ENCODE assay signal across 8 cellular contexts in the genomic region with DNA sequence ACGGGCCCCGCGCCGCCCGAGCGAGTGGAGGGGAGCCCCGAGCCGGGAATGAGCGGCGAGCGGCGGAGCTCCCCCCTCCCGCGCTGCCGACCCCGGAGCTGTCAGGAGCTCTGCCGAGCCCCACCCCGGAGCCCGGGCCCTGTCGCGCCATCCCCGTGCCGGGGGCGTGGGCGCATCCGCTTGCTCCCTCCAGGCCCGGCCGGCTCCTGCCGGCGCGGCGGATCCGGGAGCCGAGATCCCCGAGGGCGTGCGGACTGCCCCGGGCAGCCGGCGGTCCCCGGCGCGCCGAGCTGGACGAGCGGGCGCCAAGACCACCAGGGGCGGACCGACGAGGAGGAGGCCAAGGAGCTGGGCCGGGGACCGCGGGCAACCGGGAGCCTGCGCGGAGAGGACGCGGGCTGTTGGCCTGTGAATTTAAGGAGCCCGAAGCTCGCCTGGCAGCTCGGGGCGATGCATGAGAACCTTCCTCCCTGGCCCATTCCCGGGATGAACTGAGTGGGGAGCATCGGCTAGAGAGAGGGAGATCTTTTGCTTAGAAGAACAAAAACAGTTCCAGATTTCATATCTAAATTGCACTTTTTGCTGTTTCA. TPM values are rescaled to one million over a fixed set of nuclear protein-coding genes. Genes with fewer than 3 reads are reported as not detected.
DNase-seq lines count a peak whose midpoint lies in the region; ATAC-seq, FAIRE-seq and TF ChIP-seq lines count a peak whose summit lies in the region.

No MANE protein-coding gene starts in this region.

- H3K27ac ChIP-seq in ACC112 (ENCODE audit: low read depth, low read length) (no peak overlapping the region; the same call in 1 of the 2 replicates), keratinocyte (ENCODE audit: control insufficient read depth, insufficient read depth, low read length) (peak overlapping the region; percentile 99), subcutaneous abdominal adipose tissue (ENCODE audit: low read depth, low read length) (peak overlapping the region; percentile 30)

- peak overlapping the region; percentile 53 for H2AFZ ChIP-seq in ACC112 (ENCODE audit: low read length, unreplicated experiment)
- no peak overlapping the region for H2AFZ ChIP-seq in keratinocyte (ENCODE audit: control insufficient read depth, low read length)

- no peak for FAIRE-seq in keratinocyte (lab: Jason Lieb, UNC)

- peaks cover 39% of the 10 kb centered on the region for H3K4me1 ChIP-seq in ACC112 (ENCODE audit: control insufficient read depth, insufficient read depth, low read length, unreplicated experiment)
- peaks cover 52% of the 10 kb centered on the region for H3K4me1 ChIP-seq in keratinocyte (ENCODE audit: control insufficient read depth, extremely low read depth, insufficient read depth, low read length)
- peaks cover 3 to 36% (median 31%) of the 10 kb centered on the region in 5 donors for H3K4me1 ChIP-seq in subcutaneous abdominal adipose tissue (ENCODE audit: control insufficient read depth in 5 of 5, insufficient read depth in 5 of 5, low read length in 5 of 5)

- H3K9ac ChIP-seq in keratinocyte (ENCODE audit: control insufficient read depth, extremely low read depth, insufficient read depth, low read length) (peak overlapping the region; percentile 96), subcutaneous abdominal adipose tissue (ENCODE audit: low read length in 5 of 5) (no peak overlapping the region)

- TF ChIP-seq CTCF in astrocyte of the spinal cord (IDR thresholded peaks at IDR 0.05; ENCODE audit: low read depth, low read length) (no peak), keratinocyte (optimal IDR thresholded peaks at IDR 0.05 in 1 of 3, IDR thresholded peaks at IDR 0.05 in 1 of 3, conservative IDR thresholded peaks at IDR 0.05 in 1 of 3; ENCODE audit: extremely low read depth in 1 of 3, insufficient read depth in 2 of 3, low read length in 3 of 3) (no peak)

- ATAC-seq in GM18867 (IDR thresholded peaks at IDR 0.05; ENCODE audit: unreplicated experiment) = peak; percentile 10
- peak; percentile 26 for ATAC-seq in HG03139 (IDR thresholded peaks at IDR 0.05; ENCODE audit: unreplicated experiment)

- H3K4me3 ChIP-seq in ACC112 (ENCODE audit: low read depth, low read length) = peak overlapping the region; percentile 83
- H3K4me3 ChIP-seq in astrocyte of the spinal cord (ENCODE audit: low read depth, low read length) = peak overlapping the region; percentile 38
- H3K4me3 ChIP-seq in keratinocyte (ENCODE audit: control insufficient read depth in 2 of 3, extremely low read depth in 1 of 3, insufficient read depth in 2 of 3, low read depth in 1 of 3, low read length in 3 of 3) = peak overlapping the region; percentile 75 to 93 (median 83)
- peak overlapping the region; percentile 59 to 75 (median 72) for H3K4me3 ChIP-seq in subcutaneous abdominal adipose tissue (ENCODE audit: low read depth in 1 of 5, low read length in 5 of 5)

- peak overlapping the region; percentile 98 for H3K4me2 ChIP-seq in keratinocyte (ENCODE audit: control insufficient read depth, extremely low read depth, insufficient read depth, low read depth, low read length)

- in situ Hi-C loops in astrocyte of the spinal cord (cut with HindIII; ENCODE audit: low sequenced_read_pairs) = no loop called here

- H3K79me2 ChIP-seq in ACC112 (ENCODE audit: control insufficient read depth, insufficient read depth, low read length, unreplicated experiment) = no peaks in the 10 kb centered on the region
- peaks cover 56% of the 10 kb centered on the region for H3K79me2 ChIP-seq in keratinocyte (ENCODE audit: control insufficient read depth, insufficient read depth, low read length)

- H3K9me3 ChIP-seq in keratinocyte (ENCODE audit: control insufficient read depth, low read depth, low read length) (no peaks in the 10 kb centered on the region), subcutaneous abdominal adipose tissue (ENCODE audit: control insufficient read depth in 5 of 5, low read length in 5 of 5) (no peaks in the 10 kb centered on the region)

- H3K9me1 ChIP-seq in keratinocyte (ENCODE audit: control insufficient read depth, extremely low read depth, insufficient read depth, low read length) = no peaks in the 10 kb centered on the region

- peaks cover 1% of the 10 kb centered on the region; the same call in 1 of the 2 replicates for H3K27me3 ChIP-seq in ACC112 (ENCODE audit: insufficient read depth, low read length)
- H3K27me3 ChIP-seq in keratinocyte (ENCODE audit: control insufficient read depth, extremely low read depth, insufficient read depth, low read length) = no peaks in the 10 kb centered on the region
- peaks cover 17 to 66% (median 34%) of the 10 kb centered on the region in 5 donors for H3K27me3 ChIP-seq in subcutaneous abdominal adipose tissue (ENCODE audit: control insufficient read depth in 5 of 5, insufficient read depth in 4 of 5, low read length in 5 of 5)

- peak; percentile 43 for DNase-seq in astrocyte of the spinal cord (ENCODE audit: low read depth, low spot score)
- DNase-seq in keratinocyte (ENCODE audit: low read depth, low spot score) = no peak
- no peak for DNase-seq in SIG-M5 treated with dmso at 0.1 percent for 504 hours (lab: John Stamatoyannopoulos, UW; ENCODE audit: unreplicated experiment)
- no peak for DNase-seq in MV-4-11 (lab: John Stamatoyannopoulos, UW)

- no peaks in the 10 kb centered on the region for H4K20me1 ChIP-seq in keratinocyte (ENCODE audit: control insufficient read depth, extremely low read depth, insufficient read depth, low read length)

- dilution Hi-C loops in keratinocyte (cut with MboI; ENCODE audit: extremely low pct_ligation_motif_present, low sequenced_read_pairs) = no loop called here

- no peaks in the 10 kb centered on the region for H3K36me3 ChIP-seq in ACC112 (ENCODE audit: insufficient read depth, low read length)
- H3K36me3 ChIP-seq in keratinocyte (ENCODE audit: control insufficient read depth in 2 of 2, extremely low read depth in 1 of 2, insufficient read depth in 2 of 2, low read length in 2 of 2) = peaks cover 1 to 18% of the 10 kb centered on the region in 2 experiments
- no peaks in the 10 kb centered on the region for H3K36me3 ChIP-seq in subcutaneous abdominal adipose tissue (ENCODE audit: control insufficient read depth in 5 of 5, insufficient read depth in 5 of 5, low read length in 5 of 5)

RNA-seq across cellular contexts. Expression of a gene that starts 2.0 kb away (rescaled TPM):
- polyA plus RNA-seq in keratinocyte = 775 to 851 TPM (median 827 TPM) in 3 replicates
- polyA plus RNA-seq in keratinocyte (2011; ENCODE audit: low read depth) = 37.3 TPM
- polyA plus RNA-seq in keratinocyte (2011; cell fraction: cytosol; rRNA removed) = 464 and 505 TPM in 2 replicates
- polyA plus RNA-seq in keratinocyte (2011; cell fraction: nucleus; rRNA removed) = 2,708 and 2,894 TPM in 2 replicates
- 51.1 and 594 TPM in 2 replicates for polyA plus RNA-seq in keratinocyte (2012; ENCODE audit: low replicate concordance)
- polyA minus RNA-seq in keratinocyte = 141 to 259 TPM (median 248 TPM) in 3 replicates
- 312 TPM for polyA minus RNA-seq in keratinocyte (2011; cell fraction: cytosol; rRNA and poly(A)+ RNA removed)
- polyA minus RNA-seq in keratinocyte (2011; cell fraction: nucleus; rRNA and poly(A)+ RNA removed) = 652 and 892 TPM in 2 replicates
